ENCODE assay signal across 8 cellular contexts in genomic region chr13:77810430-77810829, GRCh38.
DNase-seq lines count a peak whose midpoint lies in the region; ATAC-seq and TF ChIP-seq lines count a peak whose summit lies in the region.

No MANE protein-coding gene starts in this region.

- H3K36me3 Mint-ChIP-seq in nephron progenitor cell (ENCODE audit: low read depth) = no peaks in the 10 kb centered on the region

- no peak overlapping the region for H3K27ac ChIP-seq in heart right ventricle

- DNase-seq in heart right ventricle (no peak), cardiac septum (ENCODE audit: low spot score) (no peak), NCI-H82 (lab: John Stamatoyannopoulos, UW) (peak; percentile 75), fibroblast of the aortic adventitia (ENCODE audit: low read depth) (peak; percentile 65), nephron progenitor cell (no peak)
- no peak for DNase-seq in effector CD4-positive, alpha-beta T cell
- DNase-seq in stimulated activated CD4-positive, alpha-beta T cell treated with anti-CD3 and anti-CD28 coated beads, Interleukin-1b, Interleukin-23, amount 100 ng/mL, for 48 hours = no peak

- intact Hi-C loops in heart right ventricle (cut with DNase I) (no loop called here), cardiac septum (cut with DNase I) (no loop called here)

- TF ChIP-seq CTCF in heart right ventricle (IDR thresholded peaks at IDR 0.05) = peak in 6 of 9 donors; percentile 7 to 44 (median 26)
- peak; percentile 62 for TF ChIP-seq CTCF in fibroblast of the aortic adventitia (IDR thresholded peaks at IDR 0.05; ENCODE audit: insufficient read depth, low read length)
- no peak for TF ChIP-seq CTCF in nephron progenitor cell (IDR thresholded peaks at IDR 0.05)

- no peaks in the 10 kb centered on the region for H3K9me3 ChIP-seq in heart right ventricle

- peaks cover 3% of the 10 kb centered on the region for H3K27me3 Mint-ChIP-seq in nephron progenitor cell (ENCODE audit: low read depth, poor library complexity)

- no peaks in the 10 kb centered on the region for H3K36me3 ChIP-seq in heart right ventricle

- no peak overlapping the region for H3K4me3 Mint-ChIP-seq in nephron progenitor cell

- WGBS in heart right ventricle, 2 donors = 56 to 75% methylated on average over 2 of the region's 2 CpGs

- no peaks in the 10 kb centered on the region for H3K9me3 Mint-ChIP-seq in nephron progenitor cell

- ATAC-seq in heart right ventricle (peak in 1 of 8 donors; percentile 50), HG02642 (IDR thresholded peaks at IDR 0.05; ENCODE audit: poor library complexity, unreplicated experiment) (peak; percentile 89)

- H3K4me3 ChIP-seq in heart right ventricle (no peak overlapping the region), fibroblast of the aortic adventitia (ENCODE audit: low read depth, low read length) (no peak overlapping the region)

- H3K27me3 ChIP-seq in heart right ventricle = peaks cover 0 to 1% (median 0%) of the 10 kb centered on the region in 7 donors

- H3K4me1 ChIP-seq in heart right ventricle = peaks cover 0 to 14% (median 0%) of the 10 kb centered on the region in 9 donors

- peaks cover 9% of the 10 kb centered on the region for H3K4me1 Mint-ChIP-seq in nephron progenitor cell

- no peak overlapping the region for H3K27ac Mint-ChIP-seq in nephron progenitor cell

Comparison
In these comparisons a context has a peak if more than half of its experiments do, and no peak if none do; other contexts are left out.
1. DNase-seq: peak in NCI-H82 (single experiment) and fibroblast of the aortic adventitia (single experiment); none in heart right ventricle (0 of 2), cardiac septum (single experiment), nephron progenitor cell (single experiment), effector CD4-positive, alpha-beta T cell (single experiment) and stimulated activated CD4-positive, alpha-beta T cell treated with anti-CD3 and anti-CD28 coated beads, Interleukin-1b, Interleukin-23, amount 100 ng/mL, for 48 hours (single experiment).